Comparison of ENCODE assay signal across 8 cellular contexts in genomic region chr19:42271045-42271419, GRCh38. TPM values are rescaled to one million over a fixed set of nuclear protein-coding genes. Genes with fewer than 3 reads are reported as not detected.
A peak's percentile ranks its signal among the peaks of the same experiment; 100 is the strongest.
DNase-seq lines count a peak whose midpoint lies in the region; ATAC-seq and TF ChIP-seq lines count a peak whose summit lies in the region.

No MANE protein-coding gene starts in this region.

- no peak overlapping the region for H2BK5ac ChIP-seq in trophoblast cell (ENCODE audit: low read depth, low read length, poor library complexity)

- H3K4ac ChIP-seq in trophoblast cell (ENCODE audit: low read depth, low read length) = no peak overlapping the region

- peak overlapping the region; percentile 69 for H3K4me3 Mint-ChIP-seq in CD4-positive, alpha-beta T cell
- H3K4me3 Mint-ChIP-seq in endothelial cell (ENCODE audit: unreplicated experiment) = peak overlapping the region; percentile 67

- peaks cover 2% of the 10 kb centered on the region for H3K4me1 ChIP-seq in NT2/D1 (ENCODE audit: insufficient read depth, insufficient read length)
- H3K4me1 ChIP-seq in ovary (ENCODE audit: insufficient read depth) = peaks cover 6% of the 10 kb centered on the region
- peaks cover 15 to 17% of the 10 kb centered on the region in 2 experiments for H3K4me1 ChIP-seq in trophoblast cell (ENCODE audit: control insufficient read depth in 1 of 2, insufficient read depth in 2 of 2, low read length in 2 of 2)

- H2BK12ac ChIP-seq in trophoblast cell (ENCODE audit: low read length) = no peak overlapping the region

- no peak for TF ChIP-seq EP300 in ovary (IDR thresholded peaks at IDR 0.05)

- no peak overlapping the region for H3K18ac ChIP-seq in trophoblast cell (ENCODE audit: low read length)

- H3K9ac ChIP-seq in NT2/D1 (ENCODE audit: insufficient read length, low read depth) (peak overlapping the region; percentile 32), trophoblast cell (ENCODE audit: low read length) (no peak overlapping the region)

- no peak overlapping the region for H3K14ac ChIP-seq in trophoblast cell (ENCODE audit: low read length)

- peak overlapping the region; percentile 93 for H3K27ac ChIP-seq in CD4-positive, alpha-beta T cell (ENCODE audit: low read depth, low read length)
- H3K27ac ChIP-seq in ovary (peak overlapping the region in 1 of 2 donors; percentile 67), trophoblast cell (ENCODE audit: low read depth, low read length) (no peak overlapping the region)

- DNase-seq in CD4-positive, alpha-beta T cell = no peak
- no peak for DNase-seq in NT2/D1 (ENCODE audit: low read depth, low spot score)
- DNase-seq in endothelial cell (ENCODE audit: low spot score) = no peak
- DNase-seq in ovary = no peak
- no peak for DNase-seq in activated CD4-positive, CD25-positive, alpha-beta regulatory T cell (lab: John Stamatoyannopoulos, UW)
- no peak for DNase-seq in trophoblast cell

- no peak overlapping the region for H3K23ac ChIP-seq in trophoblast cell (ENCODE audit: low read length)

- no peak for TF ChIP-seq CTCF in CD4-positive, alpha-beta T cell (IDR thresholded peaks at IDR 0.05)
- no peak for TF ChIP-seq CTCF in endothelial cell (IDR thresholded peaks at IDR 0.05; ENCODE audit: unreplicated experiment)
- TF ChIP-seq CTCF in ovary (IDR thresholded peaks at IDR 0.05) = no peak

- CTCF ChIA-PET in CD4-positive, alpha-beta T cell (lab: Charles Lee) = interaction anchor here (0.9 to 3.2 kb wide), 4 partner anchors 9 to 26 kb away, joined by 3 to 27 read pairs (median 8); no protein-coding TSS in a partner anchor

- no peak overlapping the region for H2AK5ac ChIP-seq in trophoblast cell (ENCODE audit: low read length)

- no peak overlapping the region for H3K27ac Mint-ChIP-seq in CD4-positive, alpha-beta T cell
- H3K27ac Mint-ChIP-seq in endothelial cell (ENCODE audit: unreplicated experiment) = peak overlapping the region; percentile 57

- POLR2A ChIA-PET in CD4-positive, alpha-beta T cell (lab: Charles Lee) = interaction anchor here (0.6 to 4.4 kb wide), 8 partner anchors 8 to 892 kb away, joined by 4 to 59 read pairs (median 12); partner anchors contain the start of genes GSK3A, PAFAH1B3 and PRR19

- no peak overlapping the region for H3K4me3 ChIP-seq in NT2/D1 (ENCODE audit: insufficient read length, low read depth)
- H3K4me3 ChIP-seq in ovary = peak overlapping the region; percentile 86
- no peak overlapping the region for H3K4me3 ChIP-seq in trophoblast cell (ENCODE audit: low read depth, low read length)

- no peak overlapping the region for H4K91ac ChIP-seq in trophoblast cell (ENCODE audit: low read depth, low read length)

- H2AFZ ChIP-seq in trophoblast cell (ENCODE audit: insufficient read depth, low read length, poor library complexity) = no peak overlapping the region

- H3K36me3 Mint-ChIP-seq in CD4-positive, alpha-beta T cell (ENCODE audit: low read depth) = peaks cover 32% of the 10 kb centered on the region
- peaks cover 17% of the 10 kb centered on the region for H3K36me3 Mint-ChIP-seq in endothelial cell (ENCODE audit: low read depth, unreplicated experiment)

- H3K36me3 ChIP-seq in NT2/D1 (ENCODE audit: insufficient read depth, insufficient read length, low read length) = peaks cover 40% of the 10 kb centered on the region
- H3K36me3 ChIP-seq in ovary = no peaks in the 10 kb centered on the region
- peaks cover 35 to 37% of the 10 kb centered on the region in 2 experiments for H3K36me3 ChIP-seq in trophoblast cell (ENCODE audit: control insufficient read depth in 1 of 2, insufficient read depth in 2 of 2, low read length in 2 of 2)

- no peaks in the 10 kb centered on the region for H3K27me3 Mint-ChIP-seq in CD4-positive, alpha-beta T cell
- H3K27me3 Mint-ChIP-seq in endothelial cell (ENCODE audit: unreplicated experiment) = peaks cover 5% of the 10 kb centered on the region

- intact Hi-C loops in CD4-positive, alpha-beta T cell (cut with DNase I, micrococcal nuclease) = no loop called here
- intact Hi-C loops in ovary (cut with DNase I) = no loop called here

- no peaks in the 10 kb centered on the region for H3K27me3 ChIP-seq in CD4-positive, alpha-beta T cell (ENCODE audit: control insufficient read depth, insufficient read depth, low read length)
- H3K27me3 ChIP-seq in NT2/D1 (ENCODE audit: insufficient read depth, insufficient read length) (no peaks in the 10 kb centered on the region), ovary (no peaks in the 10 kb centered on the region), trophoblast cell (ENCODE audit: insufficient read depth, low read length) (no peaks in the 10 kb centered on the region)

- H4K8ac ChIP-seq in trophoblast cell (ENCODE audit: low read depth, low read length) = no peak overlapping the region

- peaks cover 33% of the 10 kb centered on the region for H3K4me1 Mint-ChIP-seq in CD4-positive, alpha-beta T cell (ENCODE audit: low read depth)
- peaks cover 35% of the 10 kb centered on the region for H3K4me1 Mint-ChIP-seq in endothelial cell (ENCODE audit: unreplicated experiment)

- TF ChIP-seq POLR2A in ovary (IDR thresholded peaks at IDR 0.05) = no peak

- no peak overlapping the region for H2BK120ac ChIP-seq in trophoblast cell (ENCODE audit: insufficient read depth, low read length, poor library complexity)

- no peaks in the 10 kb centered on the region for H3K9me3 Mint-ChIP-seq in CD4-positive, alpha-beta T cell
- no peaks in the 10 kb centered on the region for H3K9me3 Mint-ChIP-seq in endothelial cell (ENCODE audit: unreplicated experiment)

- no peak for ATAC-seq in CD4-positive, alpha-beta T cell (ENCODE audit: poor library complexity)
- ATAC-seq in GM21360 (IDR thresholded peaks at IDR 0.05; ENCODE audit: unreplicated experiment) = no peak
- no peak for ATAC-seq in HG03139 (IDR thresholded peaks at IDR 0.05; ENCODE audit: unreplicated experiment)

- no peaks in the 10 kb centered on the region for H3K9me3 ChIP-seq in CD4-positive, alpha-beta T cell (ENCODE audit: control insufficient read depth, low read length)
- H3K9me3 ChIP-seq in NT2/D1 (ENCODE audit: insufficient read depth, low read length) (no peaks in the 10 kb centered on the region), ovary (no peaks in the 10 kb centered on the region), trophoblast cell (ENCODE audit: insufficient read depth, low read depth, low read length) (peaks cover 3% of the 10 kb centered on the region)

- H3K4me2 ChIP-seq in trophoblast cell (ENCODE audit: low read length) = no peak overlapping the region

- peaks cover 9% of the 10 kb centered on the region for H3K79me2 ChIP-seq in trophoblast cell (ENCODE audit: control insufficient read depth, insufficient read depth, low read length, poor library complexity)

- H4K12ac ChIP-seq in trophoblast cell (ENCODE audit: low read depth, low read length) = no peak overlapping the region

- peaks cover 18% of the 10 kb centered on the region for H3K79me1 ChIP-seq in trophoblast cell (ENCODE audit: low read length)

- WGBS in ovary, 3 donors = 69 to 75% (median 71%) methylated on average over 3 of the region's 3 CpGs
- no CpG with 5 or more reads among the region's 3 CpGs for WGBS in trophoblast cell (ENCODE audit: extremely low coverage, insufficient coverage, insufficient read length)

RNA-seq across cellular contexts. Expression of gene CIC, which starts 2.0 kb away (rescaled TPM):
- total RNA-seq in CD4-positive, alpha-beta T cell = 100 to 1,000 TPM; 114 to 119 TPM
- total RNA-seq in endothelial cell (ENCODE audit: unreplicated experiment) (85.7 TPM), ovary (100 to 1,000 TPM in 4 of 7 donors, 10 to 100 TPM in 3; 24.6 to 139 (median 113) TPM)
- polyA plus RNA-seq in ovary = 10 to 100 TPM in 1 of 2 donors, 1 to 10 TPM in 1; 6.6 to 71.0 TPM
- polyA plus RNA-seq in trophoblast cell (2013) = 36.7 and 39.1 TPM in 2 replicates

RNA-seq across cellular contexts. Expression of gene ERF, which starts 16.1 kb away (rescaled TPM):
- 100 to 1,000 TPM; 105 to 113 TPM for total RNA-seq in CD4-positive, alpha-beta T cell
- total RNA-seq in endothelial cell (ENCODE audit: unreplicated experiment) (109 TPM), ovary (100 to 1,000 TPM in 1 of 7 donors, 10 to 100 TPM in 6; 23.1 to 110 (median 76.6) TPM)
- polyA plus RNA-seq in ovary = 10 to 100 TPM; 31.7 to 51.0 TPM
- 49.3 and 50.2 TPM in 2 replicates for polyA plus RNA-seq in trophoblast cell (2013)

RNA-seq across cellular contexts. Expression of gene GSK3A, which starts 28.6 kb away (rescaled TPM):
- total RNA-seq in CD4-positive, alpha-beta T cell = 10 to 100 TPM; 13.6 to 13.9 TPM
- total RNA-seq in endothelial cell (ENCODE audit: unreplicated experiment) = 54.4 TPM
- 10 to 100 TPM; 16.0 to 40.9 (median 34.9) TPM for total RNA-seq in ovary
- 10 to 100 TPM; 31.9 to 38.3 TPM for polyA plus RNA-seq in ovary
- 77.6 and 78.9 TPM in 2 replicates for polyA plus RNA-seq in trophoblast cell (2013)

RNA-seq across cellular contexts. Expression of gene PRR19, which starts 30.9 kb away (rescaled TPM):
- under 1 TPM in 1 of 2 experiments, not detected in 1; 0.16 TPM for total RNA-seq in CD4-positive, alpha-beta T cell
- total RNA-seq in endothelial cell (ENCODE audit: unreplicated experiment) = 1.1 TPM
- 1 to 10 TPM in 2 of 7 donors, under 1 TPM in 4, not detected in 1; 0.58 to 2.9 (median 0.78) TPM for total RNA-seq in ovary
- under 1 TPM in 1 of 2 donors, not detected in 1; 0.71 TPM for polyA plus RNA-seq in ovary
- 1.4 TPM in 2 replicates for polyA plus RNA-seq in trophoblast cell (2013)

RNA-seq across cellular contexts. Expression of gene PAFAH1B3, which starts 31.4 kb away (rescaled TPM):
- 10 to 100 TPM; 10.6 to 11.8 TPM for total RNA-seq in CD4-positive, alpha-beta T cell
- total RNA-seq in endothelial cell (ENCODE audit: unreplicated experiment) = 61.4 TPM
- 10 to 100 TPM; 15.8 to 40.2 (median 20.6) TPM for total RNA-seq in ovary
- 10 to 100 TPM in 1 of 2 donors, 1 to 10 TPM in 1; 4.1 to 23.4 TPM for polyA plus RNA-seq in ovary
- polyA plus RNA-seq in trophoblast cell (2013) = 57.4 and 59.4 TPM in 2 replicates
